23 cellular contexts compared by ENCODE assay signal in genomic region chr21:36237441-36237840, GRCh38.
"Had no signal": no experiment of that assay in that cellular context is flagged by ENCODE, and none has a peak within 500 bp of the region (broad histone marks: within the 10 kb centered on the region; RNA-seq: fewer than 3 reads in every experiment).

No MANE protein-coding gene starts in this region.

- H3K9me3 ChIP-seq: body of pancreas, ovary, right lobe of liver, testis, uterus had no signal

- H3K4me1 ChIP-seq: testis, uterus had no signal

- DNase-seq: activated CD4-positive, alpha-beta T cell treated with anti-CD3 and anti-CD28 coated beads for 4 hours; activated CD4-positive, alpha-beta T cell treated with anti-CD3 and anti-CD28 coated beads, Interleukin-2, amount 50 U/mL, for 4 hours; activated CD4-positive, CD25-positive, alpha-beta regulatory T cell; activated naive CD4-positive, alpha-beta T cell treated with Interleukin-2 at 50 U/mL for 16 hours; activated T-cell treated with anti-CD3 and anti-CD28 coated beads for 4 hours; activated T-cell treated with anti-CD3 and anti-CD28 coated beads, Interleukin-2, amount 50 U/mL, for 72 hours; aorta; body of pancreas; head of caudate nucleus; hippocampal formation; kidney; left colon; naive B cell; nephron progenitor cell; ovary; right lobe of liver; stimulated activated CD4-positive, alpha-beta T cell treated with anti-CD3 and anti-CD28 coated beads, Interleukin-12 subunit alpha, Interleukin-12 subunit beta, amount 100 ng/mL, for 4 hours; stimulated activated CD4-positive, alpha-beta T cell treated with anti-CD3 and anti-CD28 coated beads, Interleukin-4, amount 100 ng/mL, for 1 hour; stimulated activated naive CD8-positive, alpha-beta T cell treated with anti-CD3 and anti-CD28 coated beads, Interleukin-15, Interleukin-2, amounts not matched to agents 100 U/mL and 50 U/mL, for 24 hours; T-helper 1 cell; testis; uterus had no signal

- H3K4me3 ChIP-seq: body of pancreas, ovary, right lobe of liver, skin epidermis, testis, uterus had no signal

- H3K27ac ChIP-seq: body of pancreas, ovary, right lobe of liver, skin epidermis, testis, uterus had no signal

- H3K27me3 ChIP-seq: body of pancreas, ovary, right lobe of liver, testis, uterus had no signal

- FAIRE-seq: kidney had no signal

- H3K36me3 ChIP-seq: ovary, uterus had no signal

- ATAC-seq: activated T-cell treated with anti-CD3 and anti-CD28 coated beads, Interleukin-2, amount 50 U/mL, for 72 hours; body of pancreas; left colon; right lobe of liver; stimulated activated naive CD8-positive, alpha-beta T cell treated with anti-CD3 and anti-CD28 coated beads, Interleukin-15, Interleukin-2, amounts not matched to agents 100 U/mL and 50 U/mL, for 24 hours had no signal
